ENCODE assay signal across 1 cellular context in genomic region chr22:17135153-17135760, GRCh38.
TF ChIP-seq lines count a peak whose summit lies in the region.

No MANE protein-coding gene starts in this region.

TF ChIP-seq in K562, 482 proteins besides CTCF, POLR2A, EP300 and RAD21:
- TF ChIP-seq PTTG1 (tag; IDR thresholded peaks at IDR 0.05; ENCODE audit: low read depth), result no peak
- TF ChIP-seq, protein P1, sequence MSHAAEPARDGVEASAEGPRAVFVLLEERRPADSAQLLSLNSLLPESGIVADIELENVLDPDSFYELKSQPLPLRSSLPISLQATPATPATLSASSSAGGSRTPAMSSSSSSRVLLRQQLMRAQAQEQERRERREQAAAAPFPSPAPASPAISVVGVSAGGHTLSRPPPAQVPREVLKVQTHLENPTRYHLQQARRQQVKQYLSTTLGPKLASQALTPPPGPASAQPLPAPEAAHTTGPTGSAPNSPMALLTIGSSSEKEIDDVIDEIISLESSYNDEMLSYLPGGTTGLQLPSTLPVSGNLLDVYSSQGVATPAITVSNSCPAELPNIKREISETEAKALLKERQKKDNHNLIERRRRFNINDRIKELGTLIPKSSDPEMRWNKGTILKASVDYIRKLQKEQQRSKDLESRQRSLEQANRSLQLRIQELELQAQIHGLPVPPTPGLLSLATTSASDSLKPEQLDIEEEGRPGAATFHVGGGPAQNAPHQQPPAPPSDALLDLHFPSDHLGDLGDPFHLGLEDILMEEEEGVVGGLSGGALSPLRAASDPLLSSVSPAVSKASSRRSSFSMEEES (CRISPR knock-in tag; IDR thresholded peaks at IDR 0.05), result peak; percentile 46; the same call in 1 of the 2 replicates
- TF ChIP-seq, protein P2, sequence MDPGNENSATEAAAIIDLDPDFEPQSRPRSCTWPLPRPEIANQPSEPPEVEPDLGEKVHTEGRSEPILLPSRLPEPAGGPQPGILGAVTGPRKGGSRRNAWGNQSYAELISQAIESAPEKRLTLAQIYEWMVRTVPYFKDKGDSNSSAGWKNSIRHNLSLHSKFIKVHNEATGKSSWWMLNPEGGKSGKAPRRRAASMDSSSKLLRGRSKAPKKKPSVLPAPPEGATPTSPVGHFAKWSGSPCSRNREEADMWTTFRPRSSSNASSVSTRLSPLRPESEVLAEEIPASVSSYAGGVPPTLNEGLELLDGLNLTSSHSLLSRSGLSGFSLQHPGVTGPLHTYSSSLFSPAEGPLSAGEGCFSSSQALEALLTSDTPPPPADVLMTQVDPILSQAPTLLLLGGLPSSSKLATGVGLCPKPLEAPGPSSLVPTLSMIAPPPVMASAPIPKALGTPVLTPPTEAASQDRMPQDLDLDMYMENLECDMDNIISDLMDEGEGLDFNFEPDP (CRISPR knock-in tag; IDR thresholded peaks at IDR 0.05), result no peak
- TF ChIP-seq, protein P3, sequence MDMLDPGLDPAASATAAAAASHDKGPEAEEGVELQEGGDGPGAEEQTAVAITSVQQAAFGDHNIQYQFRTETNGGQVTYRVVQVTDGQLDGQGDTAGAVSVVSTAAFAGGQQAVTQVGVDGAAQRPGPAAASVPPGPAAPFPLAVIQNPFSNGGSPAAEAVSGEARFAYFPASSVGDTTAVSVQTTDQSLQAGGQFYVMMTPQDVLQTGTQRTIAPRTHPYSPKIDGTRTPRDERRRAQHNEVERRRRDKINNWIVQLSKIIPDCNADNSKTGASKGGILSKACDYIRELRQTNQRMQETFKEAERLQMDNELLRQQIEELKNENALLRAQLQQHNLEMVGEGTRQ (CRISPR knock-in tag; IDR thresholded peaks at IDR 0.05), result peak; percentile 41
- TF ChIP-seq, protein P4, sequence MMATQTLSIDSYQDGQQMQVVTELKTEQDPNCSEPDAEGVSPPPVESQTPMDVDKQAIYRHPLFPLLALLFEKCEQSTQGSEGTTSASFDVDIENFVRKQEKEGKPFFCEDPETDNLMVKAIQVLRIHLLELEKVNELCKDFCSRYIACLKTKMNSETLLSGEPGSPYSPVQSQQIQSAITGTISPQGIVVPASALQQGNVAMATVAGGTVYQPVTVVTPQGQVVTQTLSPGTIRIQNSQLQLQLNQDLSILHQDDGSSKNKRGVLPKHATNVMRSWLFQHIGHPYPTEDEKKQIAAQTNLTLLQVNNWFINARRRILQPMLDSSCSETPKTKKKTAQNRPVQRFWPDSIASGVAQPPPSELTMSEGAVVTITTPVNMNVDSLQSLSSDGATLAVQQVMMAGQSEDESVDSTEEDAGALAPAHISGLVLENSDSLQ (IDR thresholded peaks at IDR 0.05), result no peak
- TF ChIP-seq RAD51 (IDR thresholded peaks at IDR 0.05; ENCODE audit: borderline replicate concordance, low read depth), result peak; percentile 72
